In genomic region chr4:16082038-16082423, GRCh38 we compare ENCODE assay signal across 11 cellular contexts. TPM values are rescaled to one million over a fixed set of nuclear protein-coding genes. Genes with fewer than 3 reads are reported as not detected.
DNase-seq lines count a peak whose midpoint lies in the region; ATAC-seq and TF ChIP-seq lines count a peak whose summit lies in the region.
"Had no signal": no experiment of that assay in that cellular context is flagged by ENCODE, and none has a peak within 500 bp of the region (broad histone marks: within the 10 kb centered on the region; RNA-seq: fewer than 3 reads in every experiment).

No MANE protein-coding gene starts in this region.

- no peak overlapping the region for H3K27ac Mint-ChIP-seq in CD4-positive, alpha-beta T cell

- TF ChIP-seq CTCF in CD4-positive, alpha-beta T cell (IDR thresholded peaks at IDR 0.05): no peak
- TF ChIP-seq CTCF in fibroblast of mammary gland (conservative IDR thresholded peaks at IDR 0.05; ENCODE audit: control insufficient read depth, insufficient read depth, low read depth, low read length) (no peak), parathyroid adenoma (IDR thresholded peaks at IDR 0.05) (no peak), OCI-LY7 (conservative IDR thresholded peaks at IDR 0.05; ENCODE audit: low read length) (no peak)

- H3K79me2 ChIP-seq in parathyroid adenoma (no peaks in the 10 kb centered on the region), OCI-LY7 (ENCODE audit: insufficient read depth, low read depth, low read length) (no peaks in the 10 kb centered on the region)

- H3K27ac ChIP-seq in CD4-positive, alpha-beta T cell (ENCODE audit: low read depth, low read length): no peak overlapping the region
- H3K27ac ChIP-seq in parathyroid adenoma (no peak overlapping the region), OCI-LY7 (ENCODE audit: low read depth, low read length, poor library complexity, severe bottlenecking) (no peak overlapping the region)

- H3K27me3 Mint-ChIP-seq in CD4-positive, alpha-beta T cell: peaks cover 87% of the 10 kb centered on the region

- intact Hi-C loops in CD4-positive, alpha-beta T cell (cut with DNase I, micrococcal nuclease): no loop called here
- intact Hi-C loops in OCI-LY7 (cut with micrococcal nuclease; ENCODE audit: unreplicated experiment): no loop called here

- H3K9me3 ChIP-seq in CD4-positive, alpha-beta T cell (ENCODE audit: control insufficient read depth, low read length): no peaks in the 10 kb centered on the region
- no peaks in the 10 kb centered on the region for H3K9me3 ChIP-seq in NT2/D1 (ENCODE audit: insufficient read depth, low read length)
- H3K9me3 ChIP-seq in parathyroid adenoma (ENCODE audit: control insufficient read depth, low read length): no peaks in the 10 kb centered on the region
- no peaks in the 10 kb centered on the region for H3K9me3 ChIP-seq in OCI-LY7 (ENCODE audit: low read length)

- POLR2A ChIA-PET in CD4-positive, alpha-beta T cell (lab: Charles Lee): no interaction called here
- POLR2A ChIA-PET in OCI-LY7 (lab: Charles Lee): no interaction called here

- no peaks in the 10 kb centered on the region for H3K36me3 Mint-ChIP-seq in CD4-positive, alpha-beta T cell (ENCODE audit: low read depth)

- no TSS peak for BruUV-seq in OCI-LY7 (replicated peaks; lab: Mats Ljungman, UMichigan)

- H3K36me3 ChIP-seq in NT2/D1 (ENCODE audit: insufficient read depth, insufficient read length, low read length) (peaks cover 21% of the 10 kb centered on the region), parathyroid adenoma (ENCODE audit: control insufficient read depth, insufficient read depth, low read length) (no peaks in the 10 kb centered on the region), OCI-LY7 (ENCODE audit: insufficient read depth, low read length) (no peaks in the 10 kb centered on the region)

- peak overlapping the region; percentile 38 for H2AFZ ChIP-seq in parathyroid adenoma
- no peak overlapping the region for H2AFZ ChIP-seq in OCI-LY7 (ENCODE audit: low read length)

- H3K4me1 Mint-ChIP-seq in CD4-positive, alpha-beta T cell (ENCODE audit: low read depth): peaks cover 27% of the 10 kb centered on the region

- no peaks in the 10 kb centered on the region for H3K9me3 Mint-ChIP-seq in CD4-positive, alpha-beta T cell

- H3K9me2 ChIP-seq in OCI-LY7 (ENCODE audit: insufficient read depth, low read length): no peaks in the 10 kb centered on the region

- H4K20me1 ChIP-seq in OCI-LY7 (ENCODE audit: insufficient read depth, low read length): no peaks in the 10 kb centered on the region

- H3K4me2 ChIP-seq in parathyroid adenoma (ENCODE audit: low read length): peak overlapping the region; percentile 55
- H3K4me2 ChIP-seq in OCI-LY7 (ENCODE audit: low read length): no peak overlapping the region

- H3K4me1 ChIP-seq in NT2/D1 (ENCODE audit: insufficient read depth, insufficient read length) (no peaks in the 10 kb centered on the region), parathyroid adenoma (no peaks in the 10 kb centered on the region), OCI-LY7 (ENCODE audit: insufficient read depth, low read length, poor library complexity, severe bottlenecking) (no peaks in the 10 kb centered on the region)

- peak overlapping the region; percentile 66 for H3K9ac ChIP-seq in NT2/D1 (ENCODE audit: insufficient read length, low read depth)
- no peak overlapping the region for H3K9ac ChIP-seq in parathyroid adenoma

- peaks cover 72% of the 10 kb centered on the region for H3K27me3 ChIP-seq in CD4-positive, alpha-beta T cell (ENCODE audit: control insufficient read depth, insufficient read depth, low read length)
- H3K27me3 ChIP-seq in NT2/D1 (ENCODE audit: insufficient read depth, insufficient read length) (peaks cover 22% of the 10 kb centered on the region), parathyroid adenoma (ENCODE audit: control insufficient read depth, insufficient read depth, low read length) (no peaks in the 10 kb centered on the region)

- peak overlapping the region; percentile 32 for H3K4me3 Mint-ChIP-seq in CD4-positive, alpha-beta T cell

- H3K4me3 ChIP-seq in NT2/D1 (ENCODE audit: insufficient read length, low read depth) (peak overlapping the region; percentile 90), fibroblast of mammary gland (ENCODE audit: control insufficient read depth, low read depth, low read length) (no peak overlapping the region), parathyroid adenoma (ENCODE audit: low read depth, low read length) (peak overlapping the region; percentile 29), OCI-LY7 (ENCODE audit: low read depth, low read length, poor library complexity, severe bottlenecking) (no peak overlapping the region)

- ATAC-seq in CD4-positive, alpha-beta T cell (ENCODE audit: poor library complexity): no peak
- no peak for ATAC-seq in HG02970 (IDR thresholded peaks at IDR 0.05; ENCODE audit: low FRiP score, unreplicated experiment)
- no peak for ATAC-seq in HG03159 (IDR thresholded peaks at IDR 0.05; ENCODE audit: unreplicated experiment)

- DNase-seq in CD4-positive, alpha-beta T cell: no peak
- DNase-seq in NT2/D1 (ENCODE audit: low read depth, low spot score) (no peak), fibroblast of mammary gland (ENCODE audit: low read depth) (peak; percentile 5), amygdala (lab: John Stamatoyannopoulos, UW) (no peak), OCI-LY7 (ENCODE audit: low spot score) (no peak)
- DNase-seq: activated CD4-positive, CD25-positive, alpha-beta regulatory T cell; NCI-H1436 had no signal

- CTCF ChIA-PET in CD4-positive, alpha-beta T cell (lab: Charles Lee): interaction anchor here (0.6 kb wide), 1 partner anchor 17 kb away, joined by 3 read pairs; no protein-coding TSS in a partner anchor
- CTCF ChIA-PET in OCI-LY7 (lab: Charles Lee; ENCODE audit: unreplicated experiment): no interaction called here

RNA-seq across cellular contexts. Expression of gene PROM1, which starts 1.8 kb away (rescaled TPM):
- not detected for total RNA-seq in CD4-positive, alpha-beta T cell
- not detected in 2 replicates for total RNA-seq in OCI-LY7 (2014; rRNA removed; shearing (Covaris generic))
- total RNA-seq in OCI-LY7 (2022): not detected in 2 replicates
- total RNA-seq: H4 had no signal

Comparison
In these comparisons a context has a peak if more than half of its experiments do, and no peak if none do; other contexts are left out.
1. H3K4me3 ChIP-seq: peak in NT2/D1 (single experiment) and parathyroid adenoma (single experiment); none in fibroblast of mammary gland (single experiment) and OCI-LY7 (single experiment).